ENCODE assay signal across 8 cellular contexts in the genomic region with DNA sequence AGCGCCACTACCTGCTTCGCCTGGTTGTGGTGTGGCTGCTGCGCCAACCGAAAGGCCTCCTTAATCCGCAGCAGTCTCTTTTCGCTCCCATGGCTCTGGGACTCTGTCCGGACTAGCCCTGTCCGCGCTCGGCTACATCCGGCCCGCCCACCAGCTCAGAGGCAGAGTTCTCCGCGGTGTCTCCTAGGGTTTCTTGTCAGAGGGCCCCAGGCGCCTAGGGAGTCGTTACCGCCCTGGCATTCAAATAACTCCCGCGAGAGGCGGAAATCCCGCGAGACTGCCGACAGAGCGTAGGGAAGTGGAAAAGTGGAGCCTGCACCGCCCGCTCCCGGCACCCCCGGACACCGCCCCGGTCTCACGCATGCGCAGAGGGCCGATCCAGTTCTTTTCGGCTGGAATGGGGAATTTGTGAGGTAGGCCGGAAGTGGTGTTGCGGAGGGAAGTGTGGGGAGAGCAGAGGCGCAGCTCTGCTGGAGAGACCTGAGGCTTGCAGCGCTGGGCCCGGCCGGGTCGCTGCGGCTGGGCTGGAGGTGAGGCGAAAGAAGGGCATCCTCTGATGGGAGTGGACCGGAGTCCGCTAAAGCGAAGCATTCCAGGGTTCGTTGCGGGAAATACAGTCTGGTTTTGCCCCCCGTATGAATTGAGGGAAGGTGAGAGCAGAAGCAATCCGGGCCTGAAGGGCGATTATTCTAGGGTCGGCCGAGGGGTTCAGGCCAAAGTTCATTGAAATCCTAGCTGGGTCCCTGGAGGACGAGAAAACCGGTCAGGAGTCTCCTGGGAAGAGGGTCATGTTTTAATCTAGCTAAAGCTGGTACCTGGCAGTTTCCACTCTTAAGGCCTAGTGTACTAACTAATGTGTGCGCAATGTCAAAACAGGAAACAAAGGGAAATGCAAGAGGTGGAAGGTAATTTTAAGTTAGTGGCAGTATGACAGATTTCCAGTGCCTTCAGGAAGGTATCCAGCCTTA. TPM values are rescaled to one million over a fixed set of nuclear protein-coding genes. Genes with fewer than 3 reads are reported as not detected.
DNase-seq lines count a peak whose midpoint lies in the region; ATAC-seq, FAIRE-seq and TF ChIP-seq lines count a peak whose summit lies in the region.

A gene (plus strand): TSS at position 456 of the 968 bp plus-strand sequence. CDS start 5,151 bp downstream, outside the sequence.

- H3K36me3 ChIP-seq in body of pancreas (replicated peaks in 1 of 2; ENCODE audit: insufficient read depth in 1 of 2, low read depth in 2 of 2), result no peaks in the 10 kb centered on the region

- TF ChIP-seq POLR2A in body of pancreas (IDR thresholded peaks at IDR 0.05), result peak; percentile 86 to 98 (median 98)

- H3K4me3 ChIP-seq in body of pancreas, result peak within 1 kb of the TSS; percentile 56 to 75

- WGBS in body of pancreas, 2 donors, result 0% methylated on average over 37 to 56 of the region's 56 CpGs

- no peaks in the 10 kb centered on the region for H3K9me3 ChIP-seq in body of pancreas

- H3K27me3 ChIP-seq in body of pancreas, result no peaks in the 10 kb centered on the region

- intact Hi-C loops in body of pancreas (cut with DNase I) (no loop called here), sciatic nerve (cut with DNase I) (no loop called here)

- peak; percentile 89 for FAIRE-seq in TTC549 (lab: Jason Lieb, UNC)

- TF ChIP-seq CTCF in 22Rv1 (IDR thresholded peaks at IDR 0.05), result no peak
- TF ChIP-seq CTCF in body of pancreas (IDR thresholded peaks at IDR 0.05), result peak in 4 of 7 experiments; percentile 43 to 66 (median 53)

- H3K27ac ChIP-seq in 22Rv1 (peak within 1 kb of the TSS; percentile 95), body of pancreas (peak within 1 kb of the TSS; percentile 88 to 96 (median 93))

- peak; percentile 92 for DNase-seq in NCI-H2107 treated with DMSO at 0.1 percent for 48 hours (lab: John Stamatoyannopoulos, UW; ENCODE audit: unreplicated experiment)
- DNase-seq in body of pancreas, result peak; percentile 99 to 100 (median 99)
- DNase-seq in iPS DF 19.7 (ENCODE audit: low read depth, low spot score), result peak; percentile 93
- DNase-seq in sciatic nerve (ENCODE audit: low spot score), result peak; percentile 100

- peaks cover 23% of the 10 kb centered on the region for H3K4me1 ChIP-seq in body of pancreas

- ATAC-seq in GM18520 (IDR thresholded peaks at IDR 0.05; ENCODE audit: unreplicated experiment), result peak; percentile 93
- ATAC-seq in HG03064 (IDR thresholded peaks at IDR 0.05; ENCODE audit: low read depth, unreplicated experiment), result peak; percentile 90
- peak; percentile 98 for ATAC-seq in body of pancreas
- peak; percentile 99 for ATAC-seq in sciatic nerve

RNA-seq across cellular contexts. Expression of the gene that starts here (rescaled TPM):
- 10 to 100 TPM; 15.6 to 20.8 TPM for total RNA-seq in body of pancreas
- 42.8 TPM for total RNA-seq in sciatic nerve

Comparison
In these comparisons a context has a peak if more than half of its experiments do, and no peak if none do; other contexts are left out.
1. Peak in every context shown above with its lines: DNase-seq, ATAC-seq, H3K4me3 ChIP-seq and H3K27ac ChIP-seq.